3 cellular contexts compared by ENCODE assay signal in genomic region chr4:6388713-6389112, GRCh38.
TF ChIP-seq lines count a peak whose summit lies in the region.

No MANE protein-coding gene starts in this region.

TF ChIP-seq in SK-N-SH, 30 proteins besides CTCF, POLR2A, EP300 and RAD21:
- TF ChIP-seq, protein P1, sequence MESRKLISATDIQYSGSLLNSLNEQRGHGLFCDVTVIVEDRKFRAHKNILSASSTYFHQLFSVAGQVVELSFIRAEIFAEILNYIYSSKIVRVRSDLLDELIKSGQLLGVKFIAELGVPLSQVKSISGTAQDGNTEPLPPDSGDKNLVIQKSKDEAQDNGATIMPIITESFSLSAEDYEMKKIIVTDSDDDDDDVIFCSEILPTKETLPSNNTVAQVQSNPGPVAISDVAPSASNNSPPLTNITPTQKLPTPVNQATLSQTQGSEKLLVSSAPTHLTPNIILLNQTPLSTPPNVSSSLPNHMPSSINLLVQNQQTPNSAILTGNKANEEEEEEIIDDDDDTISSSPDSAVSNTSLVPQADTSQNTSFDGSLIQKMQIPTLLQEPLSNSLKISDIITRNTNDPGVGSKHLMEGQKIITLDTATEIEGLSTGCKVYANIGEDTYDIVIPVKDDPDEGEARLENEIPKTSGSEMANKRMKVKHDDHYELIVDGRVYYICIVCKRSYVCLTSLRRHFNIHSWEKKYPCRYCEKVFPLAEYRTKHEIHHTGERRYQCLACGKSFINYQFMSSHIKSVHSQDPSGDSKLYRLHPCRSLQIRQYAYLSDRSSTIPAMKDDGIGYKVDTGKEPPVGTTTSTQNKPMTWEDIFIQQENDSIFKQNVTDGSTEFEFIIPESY (IDR thresholded peaks at IDR 0.05; ENCODE audit: borderline replicate concordance, low read depth): no peak
- TF ChIP-seq NFIC (IDR thresholded peaks at IDR 0.05; ENCODE audit: borderline replicate concordance): no peak

TF ChIP-seq in SK-N-SH treated with all-trans-retinoic acid at 6 μM for 48 hours, 23 proteins besides CTCF, POLR2A, EP300 and RAD21 (continued from another document):
- TF ChIP-seq, protein P2, sequence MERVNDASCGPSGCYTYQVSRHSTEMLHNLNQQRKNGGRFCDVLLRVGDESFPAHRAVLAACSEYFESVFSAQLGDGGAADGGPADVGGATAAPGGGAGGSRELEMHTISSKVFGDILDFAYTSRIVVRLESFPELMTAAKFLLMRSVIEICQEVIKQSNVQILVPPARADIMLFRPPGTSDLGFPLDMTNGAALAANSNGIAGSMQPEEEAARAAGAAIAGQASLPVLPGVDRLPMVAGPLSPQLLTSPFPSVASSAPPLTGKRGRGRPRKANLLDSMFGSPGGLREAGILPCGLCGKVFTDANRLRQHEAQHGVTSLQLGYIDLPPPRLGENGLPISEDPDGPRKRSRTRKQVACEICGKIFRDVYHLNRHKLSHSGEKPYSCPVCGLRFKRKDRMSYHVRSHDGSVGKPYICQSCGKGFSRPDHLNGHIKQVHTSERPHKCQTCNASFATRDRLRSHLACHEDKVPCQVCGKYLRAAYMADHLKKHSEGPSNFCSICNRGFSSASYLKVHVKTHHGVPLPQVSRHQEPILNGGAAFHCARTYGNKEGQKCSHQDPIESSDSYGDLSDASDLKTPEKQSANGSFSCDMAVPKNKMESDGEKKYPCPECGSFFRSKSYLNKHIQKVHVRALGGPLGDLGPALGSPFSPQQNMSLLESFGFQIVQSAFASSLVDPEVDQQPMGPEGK (CRISPR knock-in tag; IDR thresholded peaks at IDR 0.05; ENCODE audit: borderline replicate concordance): no peak
- no peak for TF ChIP-seq TOX (CRISPR knock-in tag; IDR thresholded peaks at IDR 0.05; ENCODE audit: borderline replicate concordance)
- TF ChIP-seq ARNTL (CRISPR knock-in tag; IDR thresholded peaks at IDR 0.05; ENCODE audit: borderline replicate concordance, low read depth): no peak
- TF ChIP-seq, protein P3, sequence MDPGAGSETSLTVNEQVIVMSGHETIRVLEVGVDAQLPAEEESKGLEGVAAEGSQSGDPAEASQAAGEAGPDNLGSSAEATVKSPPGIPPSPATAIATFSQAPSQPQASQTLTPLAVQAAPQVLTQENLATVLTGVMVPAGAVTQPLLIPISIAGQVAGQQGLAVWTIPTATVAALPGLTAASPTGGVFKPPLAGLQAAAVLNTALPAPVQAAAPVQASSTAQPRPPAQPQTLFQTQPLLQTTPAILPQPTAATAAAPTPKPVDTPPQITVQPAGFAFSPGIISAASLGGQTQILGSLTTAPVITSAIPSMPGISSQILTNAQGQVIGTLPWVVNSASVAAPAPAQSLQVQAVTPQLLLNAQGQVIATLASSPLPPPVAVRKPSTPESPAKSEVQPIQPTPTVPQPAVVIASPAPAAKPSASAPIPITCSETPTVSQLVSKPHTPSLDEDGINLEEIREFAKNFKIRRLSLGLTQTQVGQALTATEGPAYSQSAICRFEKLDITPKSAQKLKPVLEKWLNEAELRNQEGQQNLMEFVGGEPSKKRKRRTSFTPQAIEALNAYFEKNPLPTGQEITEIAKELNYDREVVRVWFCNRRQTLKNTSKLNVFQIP (CRISPR knock-in tag; IDR thresholded peaks at IDR 0.05; ENCODE audit: borderline replicate concordance, low read depth): no peak
- no peak for TF ChIP-seq ESRRG (CRISPR knock-in tag; IDR thresholded peaks at IDR 0.05)
- no peak for TF ChIP-seq ZNF70 (CRISPR knock-in tag; IDR thresholded peaks at IDR 0.05)
- TF ChIP-seq ZNF565 (CRISPR knock-in tag; conservative IDR thresholded peaks at IDR 0.05; ENCODE audit: low read depth): no peak

TF ChIP-seq in Ishikawa, 13 proteins besides CTCF, POLR2A, EP300 and RAD21 (continued from another document):
- TF ChIP-seq USF1 (IDR thresholded peaks at IDR 0.05) (no peak), ZBTB7A (IDR thresholded peaks at IDR 0.05; ENCODE audit: low read depth) (no peak), CEBPB (IDR thresholded peaks at IDR 0.05) (no peak), CREB1 (IDR thresholded peaks at IDR 0.05; ENCODE audit: low read depth) (no peak), EGR1 (IDR thresholded peaks at IDR 0.05) (no peak), TCF12 (IDR thresholded peaks at IDR 0.05; ENCODE audit: low read depth) (no peak), TAF1 (IDR thresholded peaks at IDR 0.05; ENCODE audit: low read depth) (no peak)
- TF ChIP-seq, protein P4, sequence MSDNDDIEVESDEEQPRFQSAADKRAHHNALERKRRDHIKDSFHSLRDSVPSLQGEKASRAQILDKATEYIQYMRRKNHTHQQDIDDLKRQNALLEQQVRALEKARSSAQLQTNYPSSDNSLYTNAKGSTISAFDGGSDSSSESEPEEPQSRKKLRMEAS (IDR thresholded peaks at IDR 0.05): no peak
